In genomic region chr12:80208081-80208480, GRCh38 we compare ENCODE assay signal across 1 cellular context.
TF ChIP-seq lines count a peak whose summit lies in the region.

No MANE protein-coding gene starts in this region.

TF ChIP-seq in HCT116, 20 proteins besides CTCF, POLR2A, EP300 and RAD21 (continued from another document):
- no peak for TF ChIP-seq SIN3A (IDR thresholded peaks at IDR 0.05; ENCODE audit: low read depth)
- no peak for TF ChIP-seq CBX3 (IDR thresholded peaks at IDR 0.05; ENCODE audit: low read depth)
- no peak for TF ChIP-seq JUND (IDR thresholded peaks at IDR 0.05)
- no peak for TF ChIP-seq SP1 (IDR thresholded peaks at IDR 0.05; ENCODE audit: low read depth)
- TF ChIP-seq, protein P1, sequence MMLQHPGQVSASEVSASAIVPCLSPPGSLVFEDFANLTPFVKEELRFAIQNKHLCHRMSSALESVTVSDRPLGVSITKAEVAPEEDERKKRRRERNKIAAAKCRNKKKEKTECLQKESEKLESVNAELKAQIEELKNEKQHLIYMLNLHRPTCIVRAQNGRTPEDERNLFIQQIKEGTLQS (IDR thresholded peaks at IDR 0.05), result no peak
- no peak for TF ChIP-seq CEBPB (IDR thresholded peaks at IDR 0.05; ENCODE audit: low read depth)
- TF ChIP-seq EGR1 (IDR thresholded peaks at IDR 0.05; ENCODE audit: low read depth), result no peak
- TF ChIP-seq MAX (IDR thresholded peaks at IDR 0.05), result no peak
